Comparison of ENCODE assay signal across 29 cellular contexts in genomic region chr5:27706832-27707231, GRCh38.
A peak's percentile ranks its signal among the peaks of the same experiment; 100 is the strongest.
DNase-seq lines count a peak whose midpoint lies in the region; FAIRE-seq and TF ChIP-seq lines count a peak whose summit lies in the region.
"Had no signal": no experiment of that assay in that cellular context is flagged by ENCODE, and none has a peak within 500 bp of the region (broad histone marks: within the 10 kb centered on the region; RNA-seq: fewer than 3 reads in every experiment).

No MANE protein-coding gene starts in this region.

- H3K27me3 Mint-ChIP-seq in astrocyte (ENCODE audit: low read depth, unreplicated experiment): no peaks in the 10 kb centered on the region
- no peaks in the 10 kb centered on the region for H3K27me3 Mint-ChIP-seq in type B pancreatic cell
- H3K27me3 Mint-ChIP-seq: activated naive CD8-positive, alpha-beta T cell treated with anti-CD3 and anti-CD28 coated beads, Interleukin-2, amount 10 ng/mL, durations not matched to agents 7 days and 5 days; brain had no signal

- H3K79me2 ChIP-seq in astrocyte (ENCODE audit: insufficient read depth, low read length): no peaks in the 10 kb centered on the region

- no peak overlapping the region for H3K4me3 Mint-ChIP-seq in astrocyte (ENCODE audit: unreplicated experiment)
- H3K4me3 Mint-ChIP-seq in type B pancreatic cell: no peak overlapping the region
- H3K4me3 Mint-ChIP-seq: activated naive CD8-positive, alpha-beta T cell treated with anti-CD3 and anti-CD28 coated beads, Interleukin-2, amount 10 ng/mL, durations not matched to agents 7 days and 5 days; brain; CD8-positive, alpha-beta T cell; H9 had no signal

- DNase-seq in HS-5 (ENCODE audit: low read depth) (peak; percentile 68), NOMO-1 (lab: John Stamatoyannopoulos, UW; ENCODE audit: unreplicated experiment in 2 of 2) (peak; percentile 83 to 96), astrocyte (ENCODE audit: low read depth) (peak; percentile 13), glomerular visceral epithelial cell (ENCODE audit: extremely low spot score) (peak; percentile 24), NCI-H1105 treated with DMSO at 0.1 percent for 48 hours (lab: John Stamatoyannopoulos, UW) (no peak), SHP77 treated with DMSO at 0.1 percent for 48 hours (lab: John Stamatoyannopoulos, UW) (no peak), type B pancreatic cell (ENCODE audit: extremely low spot score, unreplicated experiment) (no peak)
- no peak for DNase-seq in stimulated activated CD4-positive, alpha-beta T cell treated with anti-CD3 and anti-CD28 coated beads, Interleukin-12 subunit alpha, Interleukin-12 subunit beta, amount 100 ng/mL, for 4 hours
- DNase-seq: activated CD4-positive, alpha-beta T cell treated with anti-CD3 and anti-CD28 coated beads, Interleukin-2, amount 50 U/mL, for 1 hour; activated naive CD8-positive, alpha-beta T cell treated with anti-CD3 and anti-CD28 coated beads, Interleukin-2, amount 10 ng/mL, durations not matched to agents 7 days and 5 days; CD8-positive, alpha-beta T cell; DMS153; foreskin melanocyte; GF-D8; H9; NCI-H1694 treated with DMSO at 0.1 percent for 48 hours; NCI-H2171 treated with DMSO at 0.1 percent for 48 hours; NCI-H69; stimulated activated CD4-positive, alpha-beta T cell treated with anti-CD3 and anti-CD28 coated beads, Interleukin-2, amount 100 ng/mL, for 48 hours; stimulated activated naive CD8-positive, alpha-beta T cell treated with anti-CD3 and anti-CD28 coated beads, Interleukin-15, Interleukin-2, amounts not matched to agents 100 U/mL and 50 U/mL, for 24 hours; tibial artery had no signal

- no peaks in the 10 kb centered on the region for H3K27me3 ChIP-seq in astrocyte (ENCODE audit: insufficient read depth, low read length)
- H3K27me3 ChIP-seq: tibial artery had no signal

- no peaks in the 10 kb centered on the region for H3K9me3 ChIP-seq in astrocyte (ENCODE audit: insufficient read depth, low read depth, low read length)
- H3K9me3 ChIP-seq: prostate gland, tibial artery had no signal

- H3K4me1 Mint-ChIP-seq in astrocyte (ENCODE audit: low read depth, unreplicated experiment): peaks cover 21% of the 10 kb centered on the region
- H3K4me1 Mint-ChIP-seq in type B pancreatic cell (ENCODE audit: unreplicated experiment): peaks cover 14% of the 10 kb centered on the region
- H3K4me1 Mint-ChIP-seq: activated naive CD8-positive, alpha-beta T cell treated with anti-CD3 and anti-CD28 coated beads, Interleukin-2, amount 10 ng/mL, durations not matched to agents 7 days and 5 days had no signal

- no peaks in the 10 kb centered on the region for H3K9me3 Mint-ChIP-seq in astrocyte (ENCODE audit: unreplicated experiment)
- no peaks in the 10 kb centered on the region for H3K9me3 Mint-ChIP-seq in type B pancreatic cell
- H3K9me3 Mint-ChIP-seq: brain, H9 had no signal

- no peaks in the 10 kb centered on the region for H3K36me3 ChIP-seq in astrocyte (ENCODE audit: insufficient read depth, low read length)
- H3K36me3 ChIP-seq: prostate gland, tibial artery had no signal

- H3K36me3 Mint-ChIP-seq in astrocyte (ENCODE audit: low read depth, unreplicated experiment): no peaks in the 10 kb centered on the region
- no peaks in the 10 kb centered on the region for H3K36me3 Mint-ChIP-seq in type B pancreatic cell
- H3K36me3 Mint-ChIP-seq: activated naive CD8-positive, alpha-beta T cell treated with anti-CD3 and anti-CD28 coated beads, Interleukin-2, amount 10 ng/mL, durations not matched to agents 7 days and 5 days; brain; CD8-positive, alpha-beta T cell had no signal

- H3K27ac ChIP-seq in astrocyte (ENCODE audit: low read depth, low read length): no peak overlapping the region
- H3K27ac ChIP-seq: coronary artery, prostate gland, SK-N-MC, skin epidermis, tibial artery, VCaP had no signal

- peak; percentile 32 for FAIRE-seq in astrocyte (lab: Jason Lieb, UNC)
- FAIRE-seq: endometrium, keratinocyte had no signal

- no peak overlapping the region for H3K9ac ChIP-seq in astrocyte (ENCODE audit: low read length)

- H2AFZ ChIP-seq in astrocyte (ENCODE audit: low read depth, low read length): no peak overlapping the region

- no peak for TF ChIP-seq CTCF in astrocyte (IDR thresholded peaks at IDR 0.05; ENCODE audit: insufficient read depth, low read depth, low read length)
- TF ChIP-seq CTCF in type B pancreatic cell (conservative IDR thresholded peaks at IDR 0.05): no peak

- H3K27ac Mint-ChIP-seq in astrocyte (ENCODE audit: unreplicated experiment) (no peak overlapping the region), type B pancreatic cell (no peak overlapping the region)
- H3K27ac Mint-ChIP-seq: activated naive CD8-positive, alpha-beta T cell treated with anti-CD3 and anti-CD28 coated beads, Interleukin-2, amount 10 ng/mL, durations not matched to agents 7 days and 5 days; brain; CD8-positive, alpha-beta T cell; H9 had no signal

- H3K4me1 ChIP-seq in astrocyte (ENCODE audit: insufficient read depth, low read length): peaks cover 22% of the 10 kb centered on the region
- H3K4me1 ChIP-seq: prostate gland, tibial artery had no signal

- no peak overlapping the region for H3K4me2 ChIP-seq in astrocyte (ENCODE audit: low read length)

- H4K20me1 ChIP-seq in astrocyte (ENCODE audit: insufficient read depth, low read length): no peaks in the 10 kb centered on the region

- no peak overlapping the region for H3K4me3 ChIP-seq in astrocyte (ENCODE audit: insufficient read depth, low read depth, low read length)
- H3K4me3 ChIP-seq: coronary artery, prostate gland, SK-N-MC, skin epidermis, tibial artery had no signal

Comparison
In these comparisons a context has a peak if more than half of its experiments do, and no peak if none do; other contexts are left out.
1. DNase-seq: peak in HS-5 (single experiment), NOMO-1 (2 of 2), astrocyte (single experiment) and glomerular visceral epithelial cell (single experiment); none in NCI-H1105 treated with DMSO at 0.1 percent for 48 hours (single experiment), stimulated activated CD4-positive, alpha-beta T cell treated with anti-CD3 and anti-CD28 coated beads, Interleukin-12 subunit alpha, Interleukin-12 subunit beta, amount 100 ng/mL, for 4 hours (single experiment), SHP77 treated with DMSO at 0.1 percent for 48 hours (single experiment) and type B pancreatic cell (single experiment).